ENCODE assay signal across 22 cellular contexts in the genomic region with DNA sequence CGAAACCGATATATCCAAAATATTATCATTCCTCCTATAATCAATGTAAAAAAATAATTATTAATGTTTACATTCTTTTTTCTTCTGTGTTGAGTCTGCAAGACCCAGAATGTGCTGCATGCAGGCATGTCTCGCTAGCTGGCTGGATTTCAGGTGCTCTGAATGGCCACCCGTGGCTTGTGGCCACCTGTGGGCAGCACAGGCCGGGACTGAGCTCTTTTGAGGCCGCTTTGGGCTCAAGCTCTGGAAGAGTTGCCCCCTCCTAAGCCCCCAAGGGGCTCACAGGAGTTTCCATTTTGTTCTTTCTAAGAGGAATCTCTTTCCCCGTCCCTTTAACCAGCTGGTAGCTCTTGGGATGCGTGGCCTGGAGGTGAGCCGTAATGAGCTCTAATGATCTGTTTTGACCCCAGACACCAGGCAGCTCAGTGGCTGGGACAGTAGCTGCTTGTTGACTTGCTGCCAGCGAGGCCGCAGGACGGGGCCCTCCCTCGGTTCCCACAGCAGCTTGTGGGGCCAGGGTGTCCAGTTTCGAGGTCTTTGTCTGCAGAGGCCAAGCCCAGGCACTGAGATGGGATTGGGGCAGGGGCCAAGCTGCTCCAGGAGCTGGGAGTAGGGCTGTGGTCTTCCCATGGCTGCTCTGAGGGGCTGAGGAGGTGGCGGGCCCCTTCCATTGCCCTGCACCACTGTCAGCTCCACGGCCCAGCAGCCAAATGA. TPM values are rescaled to one million over a fixed set of nuclear protein-coding genes. Genes with fewer than 3 reads are reported as not detected.
A peak's percentile ranks its signal among the peaks of the same experiment; 100 is the strongest.
DNase-seq lines count a peak whose midpoint lies in the region; ATAC-seq, FAIRE-seq and TF ChIP-seq lines count a peak whose summit lies in the region.
"Had no signal": no experiment of that assay in that cellular context is flagged by ENCODE, and none has a peak within 500 bp of the region (broad histone marks: within the 10 kb centered on the region; RNA-seq: fewer than 3 reads in every experiment).

No MANE protein-coding gene starts in this region.

- H3K27me3 ChIP-seq in H9 (ENCODE audit: insufficient read depth, low read length) = no peaks in the 10 kb centered on the region
- H3K27me3 ChIP-seq in H1 (replicated peaks in 1 of 4; ENCODE audit: control insufficient read depth in 3 of 4, extremely low read depth in 1 of 4, insufficient read depth in 3 of 4, low read length in 3 of 4) = no peaks in the 10 kb centered on the region
- H3K27me3 ChIP-seq in right lobe of liver = no peaks in the 10 kb centered on the region
- H3K27me3 ChIP-seq: MG63 had no signal

- H3T11ph ChIP-seq in H9 (ENCODE audit: low read length) = no peak overlapping the region

- H4K5ac ChIP-seq in H9 (ENCODE audit: insufficient read length, low read depth, low read length) = no peak overlapping the region
- no peak overlapping the region for H4K5ac ChIP-seq in H1 (ENCODE audit: insufficient read length, low read depth, low read length)

- no peak for FAIRE-seq in H1 (lab: Jason Lieb, UNC)
- FAIRE-seq: GM12878, GM18507 had no signal

- in situ Hi-C loops in G401 (cut with HindIII; ENCODE audit: low sequenced_read_pairs) = no loop called here

- 0 out of 4 replicates have a peak, but pooled peaks of 1 of the 2 experiments have one; percentile 5 for TF ChIP-seq RAD21 in H1 (IDR thresholded peaks at IDR 0.05 in 1 of 2, conservative IDR thresholded peaks at IDR 0.05 in 1 of 2; ENCODE audit: low read depth in 2 of 2, low read length in 2 of 2)

- H3K9me3 Mint-ChIP-seq in H9 = no peaks in the 10 kb centered on the region
- no peaks in the 10 kb centered on the region for H3K9me3 Mint-ChIP-seq in activated CD4-positive, alpha-beta memory T cell treated with anti-CD3 and anti-CD28 coated beads for 36 hours
- H3K9me3 Mint-ChIP-seq: HFFc6, T-cell had no signal

- no peak overlapping the region for H2BK20ac ChIP-seq in H9 (ENCODE audit: low read depth, low read length, poor library complexity, severe bottlenecking)
- no peak overlapping the region for H2BK20ac ChIP-seq in H1 (ENCODE audit: low read length)

- no peaks in the 10 kb centered on the region for H3K79me1 ChIP-seq in H9 (ENCODE audit: insufficient read depth, low read depth, low read length, poor library complexity, severe bottlenecking)
- H3K79me1 ChIP-seq in H1 (ENCODE audit: low read depth, low read length) = no peaks in the 10 kb centered on the region

- H2BK5ac ChIP-seq in H9 (ENCODE audit: insufficient read length, low read length) = no peak overlapping the region
- H2BK5ac ChIP-seq in H1 (ENCODE audit: low read depth, low read length) = peak overlapping the region; percentile 52; the same call in 1 of the 2 replicates

- H2AK5ac ChIP-seq in H9 (ENCODE audit: insufficient read length, low read length) (no peak overlapping the region), H1 (ENCODE audit: low read depth, low read length) (no peak overlapping the region)

- H3K36me3 Mint-ChIP-seq in H9 (ENCODE audit: insufficient read depth in 1 of 3, low read depth in 3 of 3) = peaks cover 1 to 17% (median 12%) of the 10 kb centered on the region in 3 experiments; a peak in 5 of 7 replicates
- no peaks in the 10 kb centered on the region for H3K36me3 Mint-ChIP-seq in activated CD4-positive, alpha-beta memory T cell treated with anti-CD3 and anti-CD28 coated beads for 36 hours
- H3K36me3 Mint-ChIP-seq: CD4-positive, alpha-beta memory T cell; T-cell had no signal

- H3K4me3 ChIP-seq in H1 (ENCODE audit: extremely low read depth in 1 of 4, insufficient read depth in 2 of 4, low read depth in 3 of 4, low read length in 4 of 4) = no peak overlapping the region
- H3K4me3 ChIP-seq in right lobe of liver = no peak overlapping the region
- H3K4me3 ChIP-seq: GM12878, MG63 had no signal

- H3K27ac ChIP-seq in H9 (ENCODE audit: insufficient read length, low read depth, low read length) (no peak overlapping the region), H1 (ENCODE audit: low read depth, low read length) (no peak overlapping the region), right lobe of liver (peak overlapping the region in 2 of 3 donors; percentile 32 to 52)

- CTCF ChIA-PET in H1 (lab: Charles Lee; ENCODE audit: partially characterized antibody) = interaction anchor here (0.6 to 11.9 kb wide), 16 partner anchors 12 to 367 kb away, joined by 3 to 136 read pairs (median 4); a partner anchor contains a TSS
- CTCF ChIA-PET in activated CD4-positive, alpha-beta memory T cell treated with anti-CD3 and anti-CD28 coated beads for 36 hours (lab: Charles Lee) = interaction anchor here (0.7 to 10.8 kb wide), 3 partner anchors 53 to 581 kb away, joined by 3 to 158 read pairs (median 4); no protein-coding TSS in a partner anchor

- H2BK15ac ChIP-seq in H9 (ENCODE audit: low read depth, low read length) (no peak overlapping the region), H1 (ENCODE audit: low read length) (no peak overlapping the region)

- TF ChIP-seq POLR2A in H1 (IDR thresholded peaks at IDR 0.05; ENCODE audit: control extremely low read depth in 1 of 2, low read depth in 2 of 2, low read length in 2 of 2) (no peak), right lobe of liver (IDR thresholded peaks at IDR 0.05) (no peak)

- H3K18ac ChIP-seq in H9 (ENCODE audit: insufficient read length, low read depth, low read length) (no peak overlapping the region), H1 (ENCODE audit: extremely low read depth, low read length) (no peak overlapping the region; the same call in 1 of the 2 replicates)

- intact Hi-C loops in right lobe of liver (cut with DNase I) = no loop called here
- intact Hi-C loops in activated CD4-positive, alpha-beta memory T cell treated with anti-CD3 and anti-CD28 coated beads for 36 hours (cut with micrococcal nuclease) = no loop called here

- no peak overlapping the region for H3K4me3 Mint-ChIP-seq in H9
- no peak overlapping the region for H3K4me3 Mint-ChIP-seq in activated CD4-positive, alpha-beta memory T cell treated with anti-CD3 and anti-CD28 coated beads for 36 hours
- H3K4me3 Mint-ChIP-seq: B cell; CD4-positive, alpha-beta memory T cell; HFFc6; T-cell had no signal

- H3K4me1 Mint-ChIP-seq in H9 = peaks cover 4 to 27% of the 10 kb centered on the region in 2 experiments; a peak in 3 of 4 replicates
- H3K4me1 Mint-ChIP-seq in activated CD4-positive, alpha-beta memory T cell treated with anti-CD3 and anti-CD28 coated beads for 36 hours (ENCODE audit: low read depth) = no peaks in the 10 kb centered on the region
- H3K4me1 Mint-ChIP-seq: B cell; CD4-positive, alpha-beta memory T cell had no signal

- H3K23me2 ChIP-seq in H9 (ENCODE audit: insufficient read length, low read depth, low read length, poor library complexity, severe bottlenecking) (no peaks in the 10 kb centered on the region), H1 (ENCODE audit: low read depth, low read length) (no peaks in the 10 kb centered on the region)

- no peak overlapping the region for H4K91ac ChIP-seq in H9 (ENCODE audit: insufficient read length, low read depth, low read length)
- H4K91ac ChIP-seq in H1 (replicated peaks; ENCODE audit: insufficient read length, low read length) = no peak overlapping the region

- H2BK120ac ChIP-seq in H9 (ENCODE audit: low read depth, low read length, poor library complexity, severe bottlenecking) (no peak overlapping the region), H1 (replicated peaks; ENCODE audit: low read depth, low read length) (no peak overlapping the region)

- H3K9me3 ChIP-seq in H9 (ENCODE audit: control insufficient read depth, low read depth, low read length) (no peaks in the 10 kb centered on the region), H1 (ENCODE audit: insufficient read depth in 2 of 2, low read depth in 1 of 2, low read length in 1 of 2) (no peaks in the 10 kb centered on the region), right lobe of liver (no peaks in the 10 kb centered on the region)
- H3K9me3 ChIP-seq: MG63 had no signal

- H3K27me3 Mint-ChIP-seq in H9 (ENCODE audit: low read depth) = no peaks in the 10 kb centered on the region
- peaks cover 26% of the 10 kb centered on the region for H3K27me3 Mint-ChIP-seq in activated CD4-positive, alpha-beta memory T cell treated with anti-CD3 and anti-CD28 coated beads for 36 hours

- H3K9ac ChIP-seq in H9 (ENCODE audit: extremely low read depth, insufficient read length, low read length) = no peak overlapping the region
- H3K9ac ChIP-seq in H1 (replicated peaks in 1 of 4; ENCODE audit: extremely low read depth in 1 of 4, low read depth in 3 of 4, low read length in 3 of 4) = no peak overlapping the region

- H2BK12ac ChIP-seq in H9 (ENCODE audit: insufficient read length, low read depth, low read length) = no peak overlapping the region
- H2BK12ac ChIP-seq in H1 (ENCODE audit: low read depth, low read length) = no peak overlapping the region

- H3K56ac ChIP-seq in H9 (ENCODE audit: insufficient read length, low read depth, low read length) (no peak overlapping the region), H1 (replicated peaks; ENCODE audit: insufficient read length, low read depth, low read length) (no peak overlapping the region)

- peak; percentile 17 for DNase-seq in G401 (ENCODE audit: low spot score)
- peak; percentile 51 for DNase-seq in H9
- no peak for DNase-seq in H1 (ENCODE audit: low read depth in 1 of 2, low spot score in 2 of 2)
- peak; percentile 44 to 69 (median 68) for DNase-seq in right lobe of liver
- DNase-seq in activated CD4-positive, alpha-beta memory T cell treated with anti-CD3 and anti-CD28 coated beads for 36 hours = no peak
- DNase-seq: CD4-positive, alpha-beta memory T cell; DMS79 treated with DMSO at 0.1 percent for 48 hours; GDM1; GOT3; HFFc6; Karpas-422; MG63; NCI-H1092; NCI-H2081 treated with DMSO at 0.1 percent for 48 hours; NCI-H345; NCI-H526; T-cell had no signal

- H3K4me2 ChIP-seq in H9 (ENCODE audit: insufficient read depth, insufficient read length, low read length) (no peak overlapping the region), H1 (ENCODE audit: insufficient read depth in 1 of 2, low read depth in 2 of 2, low read length in 2 of 2) (no peak overlapping the region)

- H4K8ac ChIP-seq in H9 (replicated peaks; ENCODE audit: insufficient read length, low read depth, low read length) (no peak overlapping the region), H1 (ENCODE audit: extremely low read depth, insufficient read depth, low read length) (no peak overlapping the region; the same call in none of the 2 replicates)

- H3K4ac ChIP-seq in H9 (ENCODE audit: low read depth, low read length) = no peak overlapping the region
- H3K4ac ChIP-seq in H1 (replicated peaks; ENCODE audit: insufficient read length, low read depth, low read length) = no peak overlapping the region

- H3K14ac ChIP-seq in H9 (ENCODE audit: insufficient read depth, low read length) (no peak overlapping the region), H1 (ENCODE audit: insufficient read length) (no peak overlapping the region)

- H3K4me1 ChIP-seq in H9 (ENCODE audit: insufficient read depth, low read length) = no peaks in the 10 kb centered on the region
- H3K4me1 ChIP-seq in H1 (replicated peaks in 1 of 4; ENCODE audit: control insufficient read depth in 3 of 4, insufficient read depth in 4 of 4, low read length in 3 of 4) = peaks cover 0 to 5% (median 0%) of the 10 kb centered on the region in 4 experiments; a peak in 3 of 7 replicates
- H3K4me1 ChIP-seq in right lobe of liver = peaks cover 0 to 55% (median 9%) of the 10 kb centered on the region in 4 donors

- WGBS in H9 (ENCODE audit: extremely low coverage, insufficient read length, low lambda C conversion rate) = no CpG with 5 or more reads among the region's 16 CpGs
- WGBS in H1 (ENCODE audit: extremely low coverage in 1 of 2, insufficient coverage in 1 of 2, insufficient read length in 1 of 2, insufficient replicate concordance in 2 of 2, low coverage in 1 of 2, low lambda C conversion rate in 2 of 2, missing lambda C conversion rate in 1 of 2), 2 experiments = 88% methylated on average over 16 of the region's 16 CpGs; no CpG with 5 or more reads in 1 of the 2 experiments
- WGBS in right lobe of liver (ENCODE audit: insufficient coverage, low coverage, low lambda C conversion rate, missing lambda C conversion rate) = 66% methylated on average over 5 of the region's 16 CpGs

- no peaks in the 10 kb centered on the region for H3K79me2 ChIP-seq in H9 (ENCODE audit: insufficient read depth, low read length)
- no peaks in the 10 kb centered on the region for H3K79me2 ChIP-seq in H1 (ENCODE audit: control insufficient read depth in 1 of 2, insufficient read depth in 2 of 2, low read length in 2 of 2)

- H2AFZ ChIP-seq in H9 (ENCODE audit: low read length) (no peak overlapping the region), H1 (ENCODE audit: low read length) (no peak overlapping the region)

- H3K36me3 ChIP-seq in H1 (ENCODE audit: control insufficient read depth in 2 of 4, insufficient read depth in 4 of 4, low read length in 3 of 4) (peaks cover 0 to 22% (median 0%) of the 10 kb centered on the region in 4 experiments; a peak in 2 of 8 replicates), right lobe of liver (peaks cover 0 to 87% (median 21%) of the 10 kb centered on the region in 4 donors)

- TF ChIP-seq CTCF in H9 (conservative IDR thresholded peaks at IDR 0.05) = no peak
- TF ChIP-seq CTCF in H1 (IDR thresholded peaks at IDR 0.05; ENCODE audit: control extremely low read depth in 1 of 3, insufficient read depth in 1 of 3, low read depth in 1 of 3, low read length in 3 of 3) = peak in 1 of 3 experiments; percentile 4; a peak in 1 of 4 replicates
- peak in 1 of 4 donors; percentile 4 for TF ChIP-seq CTCF in right lobe of liver (IDR thresholded peaks at IDR 0.05)

- POLR2A ChIA-PET in H1 (lab: Charles Lee; ENCODE audit: partially characterized antibody) = interaction anchor here (0.8 to 2.3 kb wide), 5 partner anchors 11 to 71 kb away, joined by 3 to 9 read pairs (median 5); no protein-coding TSS in a partner anchor
- POLR2A ChIA-PET in activated CD4-positive, alpha-beta memory T cell treated with anti-CD3 and anti-CD28 coated beads for 36 hours (lab: Charles Lee) = no interaction called here

- H3K23ac ChIP-seq in H9 (ENCODE audit: insufficient read length, low read depth, low read length) (no peak overlapping the region), H1 (ENCODE audit: insufficient read length) (no peak overlapping the region)

- no peak overlapping the region; a peak in 1 of 7 replicates for H3K27ac Mint-ChIP-seq in H9
- no peak overlapping the region for H3K27ac Mint-ChIP-seq in activated CD4-positive, alpha-beta memory T cell treated with anti-CD3 and anti-CD28 coated beads for 36 hours
- H3K27ac Mint-ChIP-seq: B cell; CD4-positive, alpha-beta memory T cell; HFFc6; T-cell had no signal

- TF ChIP-seq EP300 in H1 (IDR thresholded peaks at IDR 0.05; ENCODE audit: borderline replicate concordance in 1 of 2, low read depth in 2 of 2, low read length in 2 of 2) = no peak

- H4K20me1 ChIP-seq in H9 (ENCODE audit: control insufficient read depth, insufficient read depth, insufficient read length) (peaks cover 4% of the 10 kb centered on the region), H1 (replicated peaks in 1 of 2; ENCODE audit: control insufficient read depth in 1 of 2, insufficient read depth in 2 of 2, low read length in 2 of 2) (peaks cover 0 to 2% of the 10 kb centered on the region in 2 experiments)

- ATAC-seq in right lobe of liver (peak; percentile 11 to 37 (median 22)), HG03135 (IDR thresholded peaks at IDR 0.05; ENCODE audit: unreplicated experiment) (no peak), GM19023 (IDR thresholded peaks at IDR 0.05; ENCODE audit: unreplicated experiment) (no peak)
- ATAC-seq: GM12878, T-cell had no signal

RNA-seq across cellular contexts. Expression of a gene that starts 20.8 kb away (rescaled TPM):
- total RNA-seq in G401 (2014; rRNA removed; shearing (Covaris generic)) = 0.31 and 2.8 TPM in 2 replicates
- total RNA-seq in H9 (2021) (118 and 122 TPM in 2 replicates), right lobe of liver (1,000 to 10,000 TPM in 3 of 6 experiments, 100 to 1,000 TPM in 3; 437 to 1,278 (median 1,014) TPM)
- total RNA-seq in H1 (2021; fragmentation: NEBNext Ultra II Directional; extraction: Animal tissue kit (Norgen Biotek cat#: 25700)) = 108 and 116 TPM in 2 replicates
- polyA plus RNA-seq in H1 (2011; rRNA removed) = 296 and 298 TPM in 2 replicates
- 326 TPM for polyA plus RNA-seq in H1 (2011; cell fraction: cytosol; rRNA removed)
- 280 TPM for polyA plus RNA-seq in H1 (2011; cell fraction: nucleus; rRNA removed)
- polyA plus RNA-seq in H1 (2012, experiment 1 of 2) = 240 to 283 TPM (median 268 TPM) in 4 replicates
- 287 TPM for polyA plus RNA-seq in H1 (2012, experiment 2 of 2)
- 64.1 TPM for polyA plus RNA-seq in H1 (2013, experiment 1 of 2)
- polyA plus RNA-seq in H1 (2013, experiment 2 of 2) = 63.0 TPM
- polyA minus RNA-seq in H1 (2011; rRNA and poly(A)+ RNA removed) = 172 and 229 TPM in 2 replicates
- polyA minus RNA-seq in H1 (2011; cell fraction: cytosol; rRNA and poly(A)+ RNA removed) = 85.1 TPM
- 55.6 TPM for polyA minus RNA-seq in H1 (2011; cell fraction: nucleus; rRNA and poly(A)+ RNA removed)
- total RNA-seq in activated CD4-positive, alpha-beta memory T cell treated with anti-CD3 and anti-CD28 coated beads for 36 hours = 1 to 10 TPM; 5.4 to 6.3 TPM
- total RNA-seq: CD4-positive, alpha-beta memory T cell had no signal
- polyA plus RNA-seq: CD4-positive, alpha-beta memory T cell had no signal

Comparison
In these comparisons a context has a peak if more than half of its experiments do, and no peak if none do; other contexts are left out.
1. DNase-seq: peak in G401 (single experiment), H9 (single experiment) and right lobe of liver (3 of 3); none in H1 (0 of 2) and activated CD4-positive, alpha-beta memory T cell treated with anti-CD3 and anti-CD28 coated beads for 36 hours (single experiment).
2. H3K27ac ChIP-seq: peak in right lobe of liver (2 of 3); none in H9 (single experiment) and H1 (single experiment).
3. ATAC-seq: peak in right lobe of liver (4 of 4); none in HG03135 (single experiment) and GM19023 (single experiment).
4. RNA of a gene that starts 20.8 kb away (total RNA-seq): 437 to 1,278 TPM in right lobe of liver, 118 to 122 TPM in H9 and 108 to 116 TPM in H1; 5.4 to 6.3 TPM in activated CD4-positive, alpha-beta memory T cell treated with anti-CD3 and anti-CD28 coated beads for 36 hours and 0.31 to 2.8 TPM in G401; every median in the first group is over 10 times any median in the second.